In the genomic region with DNA sequence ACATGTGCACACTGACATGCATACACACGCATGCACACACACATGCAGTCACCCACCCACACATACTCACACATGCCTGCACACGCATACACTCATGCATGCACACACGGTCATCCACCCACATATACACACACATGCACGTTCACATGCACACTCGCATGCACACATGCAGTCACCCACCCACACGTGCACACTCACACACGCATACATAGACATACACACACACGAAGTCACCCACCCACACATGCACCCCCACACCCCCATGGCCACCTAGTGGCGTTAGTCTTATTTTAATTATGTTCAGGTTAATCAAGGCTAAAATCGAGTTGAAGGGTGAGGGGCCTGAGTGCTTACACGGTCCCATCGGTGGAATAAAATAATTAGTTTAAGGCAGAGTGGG, we compare ENCODE assay signal across 17 cellular contexts.
DNase-seq lines count a peak whose midpoint lies in the region; ATAC-seq and TF ChIP-seq lines count a peak whose summit lies in the region.
"Had no signal": no experiment of that assay in that cellular context is flagged by ENCODE, and none has a peak within 500 bp of the region (broad histone marks: within the 10 kb centered on the region; RNA-seq: fewer than 3 reads in every experiment).

No MANE protein-coding gene starts in this region.

- no peak overlapping the region for H3K4me3 Mint-ChIP-seq in WTC11
- peak overlapping the region; percentile 3 to 25 (median 9) for H3K4me3 Mint-ChIP-seq in nephron
- H3K4me3 Mint-ChIP-seq: activated naive CD8-positive, alpha-beta T cell treated with anti-CD3 and anti-CD28 coated beads, Interleukin-2, amount 50 U/mL, for 24 hours had no signal

- peak; percentile 42 for DNase-seq in activated effector memory CD4-positive, alpha-beta T cell treated with anti-CD3 and anti-CD28 coated beads, Interleukin-2, amount 50 U/mL, for 16 hours
- no peak for DNase-seq in activated effector memory CD4-positive, alpha-beta T cell treated with Interleukin-2 at 50 U/mL for 16 hours
- no peak for DNase-seq in WTC11 (ENCODE audit: low spot score)
- peak; percentile 17 for DNase-seq in upper lobe of right lung
- no peak for DNase-seq in SKM-1 (lab: John Stamatoyannopoulos, UW; ENCODE audit: unreplicated experiment)
- DNase-seq in GOT3 (lab: John Stamatoyannopoulos, UW): no peak
- DNase-seq: cerebellar nuclear complex, hippocampal formation had no signal

- no peaks in the 10 kb centered on the region for H3K36me3 ChIP-seq in upper lobe of right lung
- H3K36me3 ChIP-seq: tibial artery had no signal

- no peaks in the 10 kb centered on the region; the same call in none of the 2 replicates for H3K27me3 Mint-ChIP-seq in WTC11 (ENCODE audit: low read depth)
- H3K27me3 Mint-ChIP-seq in nephron (ENCODE audit: low read depth): peaks cover 24% of the 10 kb centered on the region
- H3K27me3 Mint-ChIP-seq: activated CD8-positive, alpha-beta T cell treated with anti-CD3 and anti-CD28 coated beads for 36 hours; activated naive CD8-positive, alpha-beta T cell treated with anti-CD3 and anti-CD28 coated beads, Interleukin-2, amount 50 U/mL, for 24 hours had no signal

- no peak overlapping the region for H3K27ac ChIP-seq in upper lobe of right lung
- H3K27ac ChIP-seq: dorsolateral prefrontal cortex, HL-60, tibial artery had no signal

- H3K36me3 Mint-ChIP-seq in WTC11 (no peaks in the 10 kb centered on the region), nephron (ENCODE audit: low read depth) (no peaks in the 10 kb centered on the region)
- H3K36me3 Mint-ChIP-seq: CD8-positive, alpha-beta memory T cell had no signal

- H3K4me1 ChIP-seq in upper lobe of right lung: peaks cover 5% of the 10 kb centered on the region

- H3K4me3 ChIP-seq in upper lobe of right lung: no peak overlapping the region
- H3K4me3 ChIP-seq: tibial artery had no signal

- POLR2A ChIA-PET in WTC11 (lab: Charles Lee): no interaction called here

- no peak for ATAC-seq in WTC11
- no peak for ATAC-seq in upper lobe of right lung
- ATAC-seq in esophagus mucosa: no peak
- ATAC-seq: activated naive CD8-positive, alpha-beta T cell treated with anti-CD3 and anti-CD28 coated beads, Interleukin-2, amount 50 U/mL, for 24 hours had no signal

- no peaks in the 10 kb centered on the region for H3K9me3 ChIP-seq in upper lobe of right lung
- H3K9me3 ChIP-seq: A549, tibial artery had no signal

- intact Hi-C loops in upper lobe of right lung (cut with DNase I): no loop called here

- H3K9me3 Mint-ChIP-seq in WTC11 (peaks cover 7% of the 10 kb centered on the region; the same call in 1 of the 2 replicates), nephron (no peaks in the 10 kb centered on the region)
- H3K9me3 Mint-ChIP-seq: activated CD8-positive, alpha-beta T cell treated with anti-CD3 and anti-CD28 coated beads for 36 hours; activated naive CD8-positive, alpha-beta T cell treated with anti-CD3 and anti-CD28 coated beads, Interleukin-2, amount 50 U/mL, for 24 hours; CD8-positive, alpha-beta memory T cell had no signal

- H3K4me1 Mint-ChIP-seq in WTC11 (peaks cover 6% of the 10 kb centered on the region), nephron (peaks cover 11% of the 10 kb centered on the region)

- TF ChIP-seq CTCF in WTC11 (IDR thresholded peaks at IDR 0.05) (no peak), nephron (IDR thresholded peaks at IDR 0.05; ENCODE audit: unreplicated experiment in 3 of 3) (no peak), upper lobe of right lung (IDR thresholded peaks at IDR 0.05) (no peak)

- CTCF ChIA-PET in WTC11 (lab: Charles Lee): interaction anchor here (1.9 kb wide), 1 partner anchor 41 kb away, joined by 7 read pairs; no protein-coding TSS in a partner anchor

- H3K27ac Mint-ChIP-seq in WTC11: no peak overlapping the region
- H3K27ac Mint-ChIP-seq in nephron: no peak overlapping the region
- H3K27ac Mint-ChIP-seq: activated CD8-positive, alpha-beta T cell treated with anti-CD3 and anti-CD28 coated beads for 36 hours; activated naive CD8-positive, alpha-beta T cell treated with anti-CD3 and anti-CD28 coated beads, Interleukin-2, amount 50 U/mL, for 24 hours had no signal

- H3K27me3 ChIP-seq in upper lobe of right lung: no peaks in the 10 kb centered on the region
- H3K27me3 ChIP-seq: dorsolateral prefrontal cortex, tibial artery had no signal

TF ChIP-seq in WTC11, 78 proteins besides CTCF, POLR2A, EP300 and RAD21:
- TF ChIP-seq GRHL2 (CRISPR knock-in tag; IDR thresholded peaks at IDR 0.05; ENCODE audit: insufficient replicate concordance, severe bottlenecking) (no peak), FOXP1 (CRISPR knock-in tag; IDR thresholded peaks at IDR 0.05; ENCODE audit: borderline replicate concordance) (0 out of 2 replicates have a peak, but pooled peaks have one; percentile 12), SP1 (CRISPR knock-in tag; conservative IDR thresholded peaks at IDR 0.05) (no peak)
- TF ChIP-seq, protein P1, sequence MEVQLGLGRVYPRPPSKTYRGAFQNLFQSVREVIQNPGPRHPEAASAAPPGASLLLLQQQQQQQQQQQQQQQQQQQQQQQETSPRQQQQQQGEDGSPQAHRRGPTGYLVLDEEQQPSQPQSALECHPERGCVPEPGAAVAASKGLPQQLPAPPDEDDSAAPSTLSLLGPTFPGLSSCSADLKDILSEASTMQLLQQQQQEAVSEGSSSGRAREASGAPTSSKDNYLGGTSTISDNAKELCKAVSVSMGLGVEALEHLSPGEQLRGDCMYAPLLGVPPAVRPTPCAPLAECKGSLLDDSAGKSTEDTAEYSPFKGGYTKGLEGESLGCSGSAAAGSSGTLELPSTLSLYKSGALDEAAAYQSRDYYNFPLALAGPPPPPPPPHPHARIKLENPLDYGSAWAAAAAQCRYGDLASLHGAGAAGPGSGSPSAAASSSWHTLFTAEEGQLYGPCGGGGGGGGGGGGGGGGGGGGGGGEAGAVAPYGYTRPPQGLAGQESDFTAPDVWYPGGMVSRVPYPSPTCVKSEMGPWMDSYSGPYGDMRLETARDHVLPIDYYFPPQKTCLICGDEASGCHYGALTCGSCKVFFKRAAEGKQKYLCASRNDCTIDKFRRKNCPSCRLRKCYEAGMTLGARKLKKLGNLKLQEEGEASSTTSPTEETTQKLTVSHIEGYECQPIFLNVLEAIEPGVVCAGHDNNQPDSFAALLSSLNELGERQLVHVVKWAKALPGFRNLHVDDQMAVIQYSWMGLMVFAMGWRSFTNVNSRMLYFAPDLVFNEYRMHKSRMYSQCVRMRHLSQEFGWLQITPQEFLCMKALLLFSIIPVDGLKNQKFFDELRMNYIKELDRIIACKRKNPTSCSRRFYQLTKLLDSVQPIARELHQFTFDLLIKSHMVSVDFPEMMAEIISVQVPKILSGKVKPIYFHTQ (CRISPR knock-in tag; IDR thresholded peaks at IDR 0.05): no peak
- TF ChIP-seq, protein P2, sequence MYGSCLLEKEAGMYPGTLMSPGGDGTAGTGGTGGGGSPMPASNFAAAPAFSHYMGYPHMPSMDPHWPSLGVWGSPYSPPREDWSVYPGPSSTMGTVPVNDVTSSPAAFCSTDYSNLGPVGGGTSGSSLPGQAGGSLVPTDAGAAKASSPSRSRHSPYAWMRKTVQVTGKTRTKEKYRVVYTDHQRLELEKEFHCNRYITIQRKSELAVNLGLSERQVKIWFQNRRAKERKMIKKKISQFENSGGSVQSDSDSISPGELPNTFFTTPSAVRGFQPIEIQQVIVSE (CRISPR knock-in tag; IDR thresholded peaks at IDR 0.05; ENCODE audit: borderline replicate concordance): no peak

Comparison
In these comparisons a context has a peak if more than half of its experiments do, and no peak if none do; other contexts are left out.
1. DNase-seq: peak in activated effector memory CD4-positive, alpha-beta T cell treated with anti-CD3 and anti-CD28 coated beads, Interleukin-2, amount 50 U/mL, for 16 hours (single experiment) and upper lobe of right lung (single experiment); none in activated effector memory CD4-positive, alpha-beta T cell treated with Interleukin-2 at 50 U/mL for 16 hours (single experiment), WTC11 (single experiment), SKM-1 (single experiment) and GOT3 (single experiment).